Comparison of ENCODE assay signal across 6 cellular contexts in the genomic region with DNA sequence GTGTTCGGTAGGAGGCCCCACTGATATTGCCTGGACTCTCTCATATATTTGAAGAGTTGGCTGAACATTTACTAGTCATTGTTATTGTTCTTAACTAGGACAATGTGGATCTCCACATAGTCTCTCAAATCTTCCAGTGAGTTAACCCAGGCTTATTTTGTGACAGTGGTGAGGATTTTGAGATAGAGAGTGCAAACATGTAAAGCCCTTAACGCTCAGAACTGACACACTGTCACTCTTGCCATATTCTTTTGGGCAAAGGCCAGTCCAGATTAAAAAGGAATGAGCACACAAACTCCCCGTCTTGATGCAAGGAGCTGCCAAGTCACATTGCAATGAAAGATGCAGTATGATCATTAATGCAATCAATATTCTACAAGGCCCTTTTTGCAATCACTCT.
"Had no signal": no experiment of that assay in that cellular context is flagged by ENCODE, and none has a peak within 500 bp of the region (broad histone marks: within the 10 kb centered on the region; RNA-seq: fewer than 3 reads in every experiment).

No MANE protein-coding gene starts in this region.

- H3K27ac Mint-ChIP-seq: GM23338, H9, IgD-negative memory B cell had no signal

- DNase-seq: H9, HCEC 1CT had no signal

- H3K4me3 ChIP-seq: GM23338 had no signal

- H3K4me1 Mint-ChIP-seq: GM23338, IgD-negative memory B cell had no signal

- H3K4me3 Mint-ChIP-seq: GM23338, H9, IgD-negative memory B cell had no signal

- H3K9me3 Mint-ChIP-seq: GM23338, H9 had no signal

- H3K36me3 Mint-ChIP-seq: IgD-negative memory B cell had no signal

- H3K27ac ChIP-seq: HL-60 had no signal

- H2AFZ ChIP-seq: GM23338 had no signal

- H3K27me3 Mint-ChIP-seq: IgD-negative memory B cell had no signal

- H3K4me2 ChIP-seq: GM23338 had no signal

- ATAC-seq: GM23338, HepG2 had no signal
